Comparison of ENCODE assay signal across 1 cellular context in the genomic region with DNA sequence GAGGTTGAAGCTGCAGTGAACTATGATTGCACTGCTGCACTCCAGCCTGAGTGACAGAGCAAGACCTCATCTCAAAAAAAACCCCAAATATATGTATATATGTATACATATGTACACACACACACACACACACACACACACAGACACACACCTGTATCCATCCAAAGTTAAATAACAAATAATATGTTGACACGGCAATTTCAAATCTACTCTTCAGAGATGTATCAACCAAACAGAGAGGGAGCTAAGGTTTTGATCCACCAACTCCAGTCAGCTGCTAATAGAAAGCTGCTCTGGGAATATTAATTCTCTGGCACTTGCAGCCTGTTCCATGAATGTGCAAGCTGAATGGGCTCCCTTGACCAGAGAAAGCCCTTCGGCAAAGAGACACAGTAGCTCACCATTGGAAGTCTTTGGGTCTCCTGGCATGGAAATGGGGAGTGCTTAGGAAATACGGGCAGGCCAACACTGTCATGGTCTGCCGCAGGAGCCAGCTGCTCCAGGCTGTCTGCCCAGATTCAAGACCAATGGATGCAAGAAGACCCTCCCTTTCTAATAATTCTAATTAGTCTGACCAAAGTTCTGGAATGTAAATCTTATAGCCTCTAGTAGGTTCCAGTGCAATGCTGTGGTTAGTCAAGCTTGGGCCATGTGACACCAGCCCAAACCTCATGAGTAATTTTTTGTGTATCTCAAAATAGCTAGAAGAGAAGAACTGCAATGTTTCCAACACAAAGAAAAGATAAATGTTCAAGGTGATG.
TF ChIP-seq lines count a peak whose summit lies in the region.

No MANE protein-coding gene starts in this region.

TF ChIP-seq in HepG2, 621 proteins besides CTCF, POLR2A, EP300 and RAD21:
- peak; percentile 71 to 87 for TF ChIP-seq MAFK (conservative IDR thresholded peaks at IDR 0.05 in 1 of 2, IDR thresholded peaks at IDR 0.05 in 1 of 2; ENCODE audit: low read length in 2 of 2)
- TF ChIP-seq, protein P1, sequence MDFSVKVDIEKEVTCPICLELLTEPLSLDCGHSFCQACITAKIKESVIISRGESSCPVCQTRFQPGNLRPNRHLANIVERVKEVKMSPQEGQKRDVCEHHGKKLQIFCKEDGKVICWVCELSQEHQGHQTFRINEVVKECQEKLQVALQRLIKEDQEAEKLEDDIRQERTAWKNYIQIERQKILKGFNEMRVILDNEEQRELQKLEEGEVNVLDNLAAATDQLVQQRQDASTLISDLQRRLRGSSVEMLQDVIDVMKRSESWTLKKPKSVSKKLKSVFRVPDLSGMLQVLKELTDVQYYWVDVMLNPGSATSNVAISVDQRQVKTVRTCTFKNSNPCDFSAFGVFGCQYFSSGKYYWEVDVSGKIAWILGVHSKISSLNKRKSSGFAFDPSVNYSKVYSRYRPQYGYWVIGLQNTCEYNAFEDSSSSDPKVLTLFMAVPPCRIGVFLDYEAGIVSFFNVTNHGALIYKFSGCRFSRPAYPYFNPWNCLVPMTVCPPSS (IDR thresholded peaks at IDR 0.05) = no peak
- peak; percentile 72 for TF ChIP-seq MAFF (IDR thresholded peaks at IDR 0.05; ENCODE audit: low read depth, low read length)
- TF ChIP-seq IRX3 (CRISPR knock-in tag; IDR thresholded peaks at IDR 0.05; ENCODE audit: borderline replicate concordance, low read depth) = no peak
